8 cellular contexts compared by ENCODE assay signal in the genomic region with DNA sequence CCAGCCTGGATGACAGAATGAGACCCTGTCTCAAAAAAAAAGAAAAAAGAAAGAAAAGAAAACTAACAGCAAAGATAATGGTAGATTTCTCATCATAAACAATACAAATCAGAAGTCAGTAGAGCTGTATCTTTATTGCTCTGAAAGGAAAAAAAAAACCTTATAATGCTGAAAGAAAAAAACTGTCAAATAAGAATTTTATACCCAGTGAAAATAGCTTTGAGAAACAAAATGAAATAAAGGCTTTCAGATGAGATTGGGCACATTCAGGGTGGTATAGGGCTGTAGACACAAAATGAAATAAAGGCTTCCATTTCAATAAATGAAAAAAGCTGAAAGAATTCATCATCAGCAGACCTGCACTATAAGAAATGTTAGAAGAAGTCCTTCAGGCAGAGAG.
"Had no signal": no experiment of that assay in that cellular context is flagged by ENCODE, and none has a peak within 500 bp of the region (broad histone marks: within the 10 kb centered on the region; RNA-seq: fewer than 3 reads in every experiment).

No MANE protein-coding gene starts in this region.

- DNase-seq: GDM1, GF-D8 had no signal

- H3K4me3 ChIP-seq: GM12878 had no signal

- ATAC-seq: GM12878 had no signal

- FAIRE-seq: G401.6, GM12878, GM12891, GM12892, GM18507, GM19239 had no signal
